Comparison of ENCODE assay signal across 1 cellular context in the genomic region with DNA sequence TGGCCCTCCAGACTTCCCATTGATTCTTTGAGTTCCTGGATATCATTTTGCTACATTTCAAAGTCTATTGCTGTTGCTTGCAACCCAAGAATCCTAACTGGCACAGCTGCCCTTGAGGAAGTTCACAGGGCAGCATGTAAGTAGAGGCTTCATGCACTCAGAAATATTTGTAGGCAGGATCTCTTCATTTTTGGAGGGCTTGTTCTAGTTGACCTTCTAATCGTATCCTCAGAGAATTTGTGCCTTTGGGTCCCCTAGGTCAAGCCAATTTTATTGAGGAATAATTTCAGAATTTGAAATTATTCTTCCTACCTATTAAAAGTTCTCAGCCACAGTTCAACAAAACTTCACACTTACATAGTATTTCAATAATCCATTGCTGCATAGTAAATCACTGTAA.
TF ChIP-seq lines count a peak whose summit lies in the region.

No MANE protein-coding gene starts in this region.

TF ChIP-seq in H1, 55 proteins besides CTCF, POLR2A, EP300 and RAD21:
- TF ChIP-seq SUZ12 (IDR thresholded peaks at IDR 0.05; ENCODE audit: low read length): no peak
- TF ChIP-seq BCL11A (IDR thresholded peaks at IDR 0.05; ENCODE audit: low read depth in 2 of 2, low read length in 2 of 2): no peak
- no peak for TF ChIP-seq MAX (IDR thresholded peaks at IDR 0.05)
- TF ChIP-seq SIN3A (conservative IDR thresholded peaks at IDR 0.05 in 1 of 2, IDR thresholded peaks at IDR 0.05 in 1 of 2; ENCODE audit: low read depth in 1 of 2, low read length in 2 of 2): no peak
- no peak for TF ChIP-seq JUN (IDR thresholded peaks at IDR 0.05; ENCODE audit: low read depth, low read length)
- TF ChIP-seq, protein P1, sequence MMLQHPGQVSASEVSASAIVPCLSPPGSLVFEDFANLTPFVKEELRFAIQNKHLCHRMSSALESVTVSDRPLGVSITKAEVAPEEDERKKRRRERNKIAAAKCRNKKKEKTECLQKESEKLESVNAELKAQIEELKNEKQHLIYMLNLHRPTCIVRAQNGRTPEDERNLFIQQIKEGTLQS (IDR thresholded peaks at IDR 0.05; ENCODE audit: insufficient read depth, low read depth, low read length): no peak
- no peak for TF ChIP-seq NANOG (IDR thresholded peaks at IDR 0.05; ENCODE audit: insufficient read depth, low read depth, low read length, poor library complexity, severe bottlenecking)
- no peak for TF ChIP-seq TAF7 (optimal IDR thresholded peaks at IDR 0.05; ENCODE audit: borderline replicate concordance, low read depth, low read length)
- no peak for TF ChIP-seq BRCA1 (IDR thresholded peaks at IDR 0.05; ENCODE audit: low read depth, low read length)
- no peak for TF ChIP-seq CEBPB (IDR thresholded peaks at IDR 0.05; ENCODE audit: low read depth, low read length)
- TF ChIP-seq BACH1 (IDR thresholded peaks at IDR 0.05; ENCODE audit: low read length): no peak
- no peak for TF ChIP-seq YY1 (IDR thresholded peaks at IDR 0.05; ENCODE audit: low read depth, low read length)
- no peak for TF ChIP-seq ATF2 (IDR thresholded peaks at IDR 0.05; ENCODE audit: low read length)
- no peak for TF ChIP-seq POU5F1 (IDR thresholded peaks at IDR 0.05; ENCODE audit: low read depth, low read length)
- no peak for TF ChIP-seq HDAC6 (IDR thresholded peaks at IDR 0.05; ENCODE audit: low read depth, low read length)
